16 cellular contexts compared by ENCODE assay signal in genomic region chr11:11280826-11281225, GRCh38.
"Had no signal": no experiment of that assay in that cellular context is flagged by ENCODE, and none has a peak within 500 bp of the region (broad histone marks: within the 10 kb centered on the region; RNA-seq: fewer than 3 reads in every experiment).

No MANE protein-coding gene starts in this region.

- H3K27ac Mint-ChIP-seq: activated CD4-positive, alpha-beta T cell treated with anti-CD3 and anti-CD28 coated beads, Interleukin-2, amount 10 ng/mL, durations not matched to agents 24 days and 14 days; activated T-helper 1 cell treated with anti-CD3 and anti-CD28 coated beads, Interleukin-12 subunit alpha, Interleukin-12 subunit beta, Interleukin-2, Interleukin-4 antibody, amounts not matched to agents 30 ng/mL and 10 ng/mL and 1 ng/mL, durations not matched to agents 14 hours and 24 hours and 36 hours; effector memory CD8-positive, alpha-beta T cell; stimulated activated naive CD8-positive, alpha-beta T cell treated with anti-CD3 and anti-CD28 coated beads, Interleukin-15, amount 100 ng/mL, for 72 hours had no signal

- H3K27ac ChIP-seq: brain microvascular endothelial cell, epithelial cell of prostate, neural progenitor cell, pancreas had no signal

- H3K36me3 Mint-ChIP-seq: neural progenitor cell had no signal

- H3K9me3 Mint-ChIP-seq: activated CD4-positive, alpha-beta T cell treated with anti-CD3 and anti-CD28 coated beads, Interleukin-2, amount 10 ng/mL, durations not matched to agents 24 days and 14 days; activated T-helper 1 cell treated with anti-CD3 and anti-CD28 coated beads, Interleukin-12 subunit alpha, Interleukin-12 subunit beta, Interleukin-2, Interleukin-4 antibody, amounts not matched to agents 30 ng/mL and 10 ng/mL and 1 ng/mL, durations not matched to agents 14 hours and 24 hours and 36 hours; effector memory CD8-positive, alpha-beta T cell; stimulated activated naive CD8-positive, alpha-beta T cell treated with anti-CD3 and anti-CD28 coated beads, Interleukin-15, amount 100 ng/mL, for 72 hours had no signal

- ATAC-seq: effector memory CD8-positive, alpha-beta T cell; pancreas; sciatic nerve; stimulated activated naive CD8-positive, alpha-beta T cell treated with anti-CD3 and anti-CD28 coated beads, Interleukin-15, amount 100 ng/mL, for 72 hours had no signal

- H3K4me1 ChIP-seq: pancreas had no signal

- H3K36me3 ChIP-seq: brain microvascular endothelial cell, neural progenitor cell, pancreas had no signal

- H3K9ac ChIP-seq: neural progenitor cell had no signal

- DNase-seq: activated CD4-positive, alpha-beta T cell treated with anti-CD3 and anti-CD28 coated beads, Interleukin-2, amount 10 ng/mL, durations not matched to agents 24 days and 14 days; activated CD4-positive, CD25-positive, alpha-beta regulatory T cell; activated CD8-positive, alpha-beta memory T cell treated with anti-CD3 and anti-CD28 coated beads for 24 hours; activated naive CD4-positive, alpha-beta T cell treated with Interleukin-2 at 50 U/mL for 16 hours; anterior cingulate cortex; brain microvascular endothelial cell; effector memory CD8-positive, alpha-beta T cell; foreskin melanocyte; pancreas; stimulated activated CD4-positive, alpha-beta T cell treated with anti-CD3 and anti-CD28 coated beads, Interleukin-1b, Interleukin-23, amount 100 ng/mL, for 48 hours; stimulated activated naive CD8-positive, alpha-beta T cell treated with anti-CD3 and anti-CD28 coated beads, Interleukin-15, amount 100 ng/mL, for 72 hours; T-helper 2 cell had no signal

- H3K9me3 ChIP-seq: pancreas had no signal

- H3K4me3 Mint-ChIP-seq: activated CD4-positive, alpha-beta T cell treated with anti-CD3 and anti-CD28 coated beads, Interleukin-2, amount 10 ng/mL, durations not matched to agents 24 days and 14 days; activated T-helper 1 cell treated with anti-CD3 and anti-CD28 coated beads, Interleukin-12 subunit alpha, Interleukin-12 subunit beta, Interleukin-2, Interleukin-4 antibody, amounts not matched to agents 30 ng/mL and 10 ng/mL and 1 ng/mL, durations not matched to agents 14 hours and 24 hours and 36 hours; effector memory CD8-positive, alpha-beta T cell; neural progenitor cell; stimulated activated naive CD8-positive, alpha-beta T cell treated with anti-CD3 and anti-CD28 coated beads, Interleukin-15, amount 100 ng/mL, for 72 hours had no signal

- H3K4me3 ChIP-seq: neural progenitor cell, pancreas had no signal

- H3K27me3 ChIP-seq: brain microvascular endothelial cell, neural progenitor cell, pancreas had no signal
